In genomic region chr4:143514432-143514831, GRCh38 we compare ENCODE assay signal across 8 cellular contexts. TPM values are rescaled to one million over a fixed set of nuclear protein-coding genes. Genes with fewer than 3 reads are reported as not detected.
A peak's percentile ranks its signal among the peaks of the same experiment; 100 is the strongest.
DNase-seq lines count a peak whose midpoint lies in the region; ATAC-seq and TF ChIP-seq lines count a peak whose summit lies in the region.

No MANE protein-coding gene starts in this region.

- no peaks in the 10 kb centered on the region for H3K9me3 Mint-ChIP-seq in activated CD4-positive, alpha-beta T cell treated with anti-CD3 and anti-CD28 coated beads, Interleukin-2, amount 10 ng/mL, durations not matched to agents 7 days and 5 days
- H3K9me3 Mint-ChIP-seq in endothelial cell (ENCODE audit: unreplicated experiment): no peaks in the 10 kb centered on the region

- POLR2A ChIA-PET in activated CD4-positive, alpha-beta T cell treated with anti-CD3 and anti-CD28 coated beads, Interleukin-2, amount 10 ng/mL, durations not matched to agents 7 days and 5 days (lab: Charles Lee): no interaction called here

- no peaks in the 10 kb centered on the region for H3K27me3 ChIP-seq in subcutaneous abdominal adipose tissue (ENCODE audit: control insufficient read depth in 5 of 5, insufficient read depth in 4 of 5, low read length in 5 of 5)

- peaks cover 9% of the 10 kb centered on the region for H3K27me3 Mint-ChIP-seq in activated CD4-positive, alpha-beta T cell treated with anti-CD3 and anti-CD28 coated beads, Interleukin-2, amount 10 ng/mL, durations not matched to agents 7 days and 5 days
- H3K27me3 Mint-ChIP-seq in endothelial cell (ENCODE audit: unreplicated experiment): peaks cover 3% of the 10 kb centered on the region

- CTCF ChIA-PET in activated CD4-positive, alpha-beta T cell treated with anti-CD3 and anti-CD28 coated beads, Interleukin-2, amount 10 ng/mL, durations not matched to agents 7 days and 5 days (lab: Charles Lee): interaction anchor here (1.0 to 1.3 kb wide), 2 partner anchors 13 to 44 kb away, joined by 5 to 9 read pairs; no protein-coding TSS in a partner anchor

- TF ChIP-seq CTCF in NB4 (IDR thresholded peaks at IDR 0.05; ENCODE audit: low read depth, low read length) (no peak), endothelial cell (IDR thresholded peaks at IDR 0.05; ENCODE audit: unreplicated experiment) (no peak)

- WGBS in mesodermal cell (ENCODE audit: insufficient coverage in 2 of 2), 2 experiments: 0% methylated on average over 9 to 13 of the region's 18 CpGs

- peak overlapping the region; percentile 97 for H3K27ac ChIP-seq in mesodermal cell (ENCODE audit: low read depth, low read length, severe bottlenecking)
- H3K27ac ChIP-seq in subcutaneous abdominal adipose tissue (ENCODE audit: low read depth, low read length): peak overlapping the region; percentile 87

- H3K4me3 Mint-ChIP-seq in activated CD4-positive, alpha-beta T cell treated with anti-CD3 and anti-CD28 coated beads, Interleukin-2, amount 10 ng/mL, durations not matched to agents 7 days and 5 days: peak overlapping the region; percentile 91
- peak overlapping the region; percentile 97 for H3K4me3 Mint-ChIP-seq in endothelial cell (ENCODE audit: unreplicated experiment)

- peak overlapping the region; percentile 98 for H3K27ac Mint-ChIP-seq in activated CD4-positive, alpha-beta T cell treated with anti-CD3 and anti-CD28 coated beads, Interleukin-2, amount 10 ng/mL, durations not matched to agents 7 days and 5 days
- peak overlapping the region; percentile 94 for H3K27ac Mint-ChIP-seq in endothelial cell (ENCODE audit: unreplicated experiment)

- DNase-seq in NCI-H345 (lab: John Stamatoyannopoulos, UW) (peak; percentile 35), NCI-H345 treated with DMSO at 0.1 percent for 48 hours (lab: John Stamatoyannopoulos, UW; ENCODE audit: unreplicated experiment) (no peak), NB4 (ENCODE audit: low read depth) (peak; percentile 54), endothelial cell (ENCODE audit: low spot score) (peak; percentile 51)
- DNase-seq in activated CD4-positive, alpha-beta T cell treated with anti-CD3 and anti-CD28 coated beads, Interleukin-2, amount 10 ng/mL, durations not matched to agents 7 days and 5 days: peak; percentile 13

- ATAC-seq in GM18519 (IDR thresholded peaks at IDR 0.05; ENCODE audit: low FRiP score, unreplicated experiment): no peak

- peaks cover 42% of the 10 kb centered on the region for H3K4me1 Mint-ChIP-seq in activated CD4-positive, alpha-beta T cell treated with anti-CD3 and anti-CD28 coated beads, Interleukin-2, amount 10 ng/mL, durations not matched to agents 7 days and 5 days
- H3K4me1 Mint-ChIP-seq in endothelial cell (ENCODE audit: unreplicated experiment): peaks cover 15% of the 10 kb centered on the region

- H3K9me3 ChIP-seq in mesodermal cell (ENCODE audit: control insufficient read depth, low read length) (no peaks in the 10 kb centered on the region), subcutaneous abdominal adipose tissue (ENCODE audit: control insufficient read depth in 5 of 5, low read length in 5 of 5) (no peaks in the 10 kb centered on the region)

- TF ChIP-seq POLR2A in NB4 (IDR thresholded peaks at IDR 0.05; ENCODE audit: extremely low read depth, insufficient read length): no peak

- peak overlapping the region; percentile 69 to 95 (median 84) for H3K9ac ChIP-seq in subcutaneous abdominal adipose tissue (ENCODE audit: low read length in 5 of 5)

- peaks cover 19% of the 10 kb centered on the region for H3K36me3 ChIP-seq in mesodermal cell (ENCODE audit: control insufficient read depth, insufficient read depth, low read length)
- H3K36me3 ChIP-seq in subcutaneous abdominal adipose tissue (ENCODE audit: control insufficient read depth in 5 of 5, insufficient read depth in 5 of 5, low read length in 5 of 5): peaks cover 8 to 19% (median 12%) of the 10 kb centered on the region in 5 donors

- peaks cover 29% of the 10 kb centered on the region for H3K36me3 Mint-ChIP-seq in activated CD4-positive, alpha-beta T cell treated with anti-CD3 and anti-CD28 coated beads, Interleukin-2, amount 10 ng/mL, durations not matched to agents 7 days and 5 days (ENCODE audit: low read depth)
- H3K36me3 Mint-ChIP-seq in endothelial cell (ENCODE audit: low read depth, unreplicated experiment): peaks cover 14% of the 10 kb centered on the region

- no peaks in the 10 kb centered on the region for H3K4me1 ChIP-seq in mesodermal cell (ENCODE audit: control insufficient read depth, insufficient read depth, low read length, poor library complexity, severe bottlenecking)
- peaks cover 0 to 34% (median 33%) of the 10 kb centered on the region in 5 donors for H3K4me1 ChIP-seq in subcutaneous abdominal adipose tissue (ENCODE audit: control insufficient read depth in 5 of 5, insufficient read depth in 5 of 5, low read length in 5 of 5)

- H3K4me3 ChIP-seq in NB4 (ENCODE audit: low read depth, low read length) (peak overlapping the region; percentile 98), mesodermal cell (ENCODE audit: extremely low read depth, insufficient read depth, low read length, poor library complexity, severe bottlenecking) (peak overlapping the region; percentile 88), subcutaneous abdominal adipose tissue (ENCODE audit: low read depth in 1 of 5, low read length in 5 of 5) (peak overlapping the region; percentile 67 to 96 (median 83))

RNA-seq across cellular contexts. Expression of gene SMARCA5, which starts 0.9 kb away (rescaled TPM):
- 10 to 100 TPM; 44.3 to 48.2 TPM for total RNA-seq in activated CD4-positive, alpha-beta T cell treated with anti-CD3 and anti-CD28 coated beads, Interleukin-2, amount 10 ng/mL, durations not matched to agents 7 days and 5 days
- total RNA-seq in endothelial cell (ENCODE audit: unreplicated experiment): 69.8 TPM
- polyA plus RNA-seq in mesodermal cell (2013, experiment 1 of 2): 73.7 TPM
- 114 TPM for polyA plus RNA-seq in mesodermal cell (2013, experiment 2 of 2)
